9 cellular contexts compared by ENCODE assay signal in the genomic region with DNA sequence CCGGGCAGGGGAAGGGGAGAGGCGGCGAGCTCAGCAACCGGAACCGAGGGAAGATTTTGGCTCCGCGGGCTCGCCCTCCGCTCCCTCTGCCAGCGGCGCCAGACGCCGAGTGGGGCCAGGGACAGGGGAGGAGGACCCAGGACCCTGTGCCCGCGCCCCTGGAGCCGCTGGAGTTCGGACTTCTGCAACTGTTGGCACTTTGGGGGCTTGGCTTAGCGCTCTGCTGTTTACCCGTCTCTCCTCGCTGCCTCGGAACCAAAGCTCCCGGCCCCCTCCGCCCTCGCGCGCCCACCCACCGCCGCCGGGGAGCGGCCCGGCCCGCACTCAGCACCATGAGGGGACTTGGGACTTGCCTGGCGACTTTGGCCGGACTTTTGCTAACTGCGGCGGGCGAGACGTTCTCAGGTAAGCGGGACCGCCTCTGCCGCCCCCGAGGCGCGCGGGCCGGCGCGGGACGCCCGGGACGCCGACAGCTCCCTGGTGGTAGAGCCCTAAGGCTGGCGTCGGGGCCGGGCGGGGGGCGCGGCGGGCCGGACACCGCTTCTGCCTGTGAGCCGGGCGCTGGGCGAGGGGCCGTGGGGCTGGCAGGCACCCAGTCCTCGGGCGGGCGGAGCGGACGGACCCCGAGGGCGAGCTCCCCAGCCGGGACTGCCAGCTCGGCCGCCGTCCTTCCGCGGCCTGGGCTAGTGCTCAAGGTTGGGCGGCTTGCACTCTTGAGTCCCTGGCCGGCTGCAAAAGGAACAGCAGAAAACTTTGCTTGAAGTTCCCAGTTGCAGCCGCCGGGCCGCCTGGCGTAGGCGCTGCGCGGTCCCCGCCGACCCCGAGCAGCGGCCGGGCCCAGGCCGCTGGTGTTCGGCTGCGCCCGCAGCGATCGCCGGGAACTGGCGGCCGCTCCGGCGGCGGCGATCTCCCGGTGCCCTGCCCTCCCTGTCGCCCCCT. TPM values are rescaled to one million over a fixed set of nuclear protein-coding genes. Genes with fewer than 3 reads are reported as not detected.
A peak's percentile ranks its signal among the peaks of the same experiment; 100 is the strongest.
DNase-seq lines count a peak whose midpoint lies in the region; ATAC-seq, FAIRE-seq and TF ChIP-seq lines count a peak whose summit lies in the region.
"Had no signal": no experiment of that assay in that cellular context is flagged by ENCODE, and none has a peak within 500 bp of the region (broad histone marks: within the 10 kb centered on the region; RNA-seq: fewer than 3 reads in every experiment).

No MANE protein-coding gene starts in this region.

- peak; percentile 2 for ATAC-seq in HG03175 (IDR thresholded peaks at IDR 0.05; ENCODE audit: unreplicated experiment)

- H3K36me3 ChIP-seq in neural cell (ENCODE audit: insufficient read depth, low read length) = no peaks in the 10 kb centered on the region

- no peak for TF ChIP-seq RAD21 in neural cell (conservative IDR thresholded peaks at IDR 0.05)

- no peaks in the 10 kb centered on the region for H4K20me1 ChIP-seq in neural cell (ENCODE audit: insufficient read depth)

- DNase-seq in DMS 273 (lab: John Stamatoyannopoulos, UW; ENCODE audit: unreplicated experiment) (peak; percentile 67), DMS 273 treated with DMSO at 0.1 percent for 48 hours (lab: John Stamatoyannopoulos, UW) (no peak), frontal cortex (ENCODE audit: low spot score in 2 of 2) (peak; percentile 34 to 51), NCI-H446 (lab: John Stamatoyannopoulos, UW) (no peak)
- DNase-seq in activated naive CD4-positive, alpha-beta T cell treated with anti-CD3 and anti-CD28 coated beads, Interleukin-2, amount 50 U/mL, for 16 hours = peak; percentile 12
- no peak for DNase-seq in effector CD4-positive, alpha-beta T cell

- H3K27me3 ChIP-seq in neural cell (ENCODE audit: insufficient read depth, low read depth, low read length) = peaks cover 4% of the 10 kb centered on the region

- no peak for FAIRE-seq in frontal cortex (lab: Jason Lieb, UNC)

- H3F3A ChIP-seq in neural cell (ENCODE audit: insufficient read depth, low read length, poor library complexity, severe bottlenecking) = no peaks in the 10 kb centered on the region

- peak overlapping the region; percentile 56 for H3K9ac ChIP-seq in neural cell (ENCODE audit: low read length)

- no peaks in the 10 kb centered on the region for H3K9me2 ChIP-seq in neural cell (ENCODE audit: insufficient read depth, low read length)

- peak overlapping the region; percentile 79 for H3K4me3 ChIP-seq in neural cell (ENCODE audit: low read length)

- no peak overlapping the region for H3K4me2 ChIP-seq in neural cell (ENCODE audit: low read length)

- no peak overlapping the region for H3K27ac ChIP-seq in neural cell (ENCODE audit: low read length)
- H3K27ac ChIP-seq: 22Rv1 had no signal

- no peak overlapping the region for H2AFZ ChIP-seq in neural cell (ENCODE audit: low read depth, low read length)

- no peak for TF ChIP-seq CTCF in neural cell (IDR thresholded peaks at IDR 0.05; ENCODE audit: poor library complexity, severe bottlenecking)

- peaks cover 24% of the 10 kb centered on the region for H3K79me2 ChIP-seq in neural cell (replicated peaks; ENCODE audit: insufficient read depth, low read length)

- H3K9me3 ChIP-seq in neural cell (ENCODE audit: low read length) = no peaks in the 10 kb centered on the region

- TF ChIP-seq EP300 in neural cell (conservative IDR thresholded peaks at IDR 0.05; ENCODE audit: poor library complexity, severe bottlenecking) = no peak

TF ChIP-seq in neural cell, 6 proteins besides CTCF, POLR2A, EP300 and RAD21:
- no peak for TF ChIP-seq MXI1 (conservative IDR thresholded peaks at IDR 0.05; ENCODE audit: poor library complexity, severe bottlenecking)
- no peak for TF ChIP-seq POLR2AphosphoS5 (IDR thresholded peaks at IDR 0.05)
- TF ChIP-seq, protein P1, sequence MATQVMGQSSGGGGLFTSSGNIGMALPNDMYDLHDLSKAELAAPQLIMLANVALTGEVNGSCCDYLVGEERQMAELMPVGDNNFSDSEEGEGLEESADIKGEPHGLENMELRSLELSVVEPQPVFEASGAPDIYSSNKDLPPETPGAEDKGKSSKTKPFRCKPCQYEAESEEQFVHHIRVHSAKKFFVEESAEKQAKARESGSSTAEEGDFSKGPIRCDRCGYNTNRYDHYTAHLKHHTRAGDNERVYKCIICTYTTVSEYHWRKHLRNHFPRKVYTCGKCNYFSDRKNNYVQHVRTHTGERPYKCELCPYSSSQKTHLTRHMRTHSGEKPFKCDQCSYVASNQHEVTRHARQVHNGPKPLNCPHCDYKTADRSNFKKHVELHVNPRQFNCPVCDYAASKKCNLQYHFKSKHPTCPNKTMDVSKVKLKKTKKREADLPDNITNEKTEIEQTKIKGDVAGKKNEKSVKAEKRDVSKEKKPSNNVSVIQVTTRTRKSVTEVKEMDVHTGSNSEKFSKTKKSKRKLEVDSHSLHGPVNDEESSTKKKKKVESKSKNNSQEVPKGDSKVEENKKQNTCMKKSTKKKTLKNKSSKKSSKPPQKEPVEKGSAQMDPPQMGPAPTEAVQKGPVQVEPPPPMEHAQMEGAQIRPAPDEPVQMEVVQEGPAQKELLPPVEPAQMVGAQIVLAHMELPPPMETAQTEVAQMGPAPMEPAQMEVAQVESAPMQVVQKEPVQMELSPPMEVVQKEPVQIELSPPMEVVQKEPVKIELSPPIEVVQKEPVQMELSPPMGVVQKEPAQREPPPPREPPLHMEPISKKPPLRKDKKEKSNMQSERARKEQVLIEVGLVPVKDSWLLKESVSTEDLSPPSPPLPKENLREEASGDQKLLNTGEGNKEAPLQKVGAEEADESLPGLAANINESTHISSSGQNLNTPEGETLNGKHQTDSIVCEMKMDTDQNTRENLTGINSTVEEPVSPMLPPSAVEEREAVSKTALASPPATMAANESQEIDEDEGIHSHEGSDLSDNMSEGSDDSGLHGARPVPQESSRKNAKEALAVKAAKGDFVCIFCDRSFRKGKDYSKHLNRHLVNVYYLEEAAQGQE (IDR thresholded peaks at IDR 0.05; ENCODE audit: borderline replicate concordance) = no peak
- no peak for TF ChIP-seq TAF1 (IDR thresholded peaks at IDR 0.05; ENCODE audit: low read depth)
- no peak for TF ChIP-seq SMC3 (conservative IDR thresholded peaks at IDR 0.05; ENCODE audit: poor library complexity)
- no peak for TF ChIP-seq EZH2 (IDR thresholded peaks at IDR 0.05; ENCODE audit: borderline replicate concordance, insufficient read depth, low read length, poor library complexity, severe bottlenecking)

RNA-seq across cellular contexts. Expression of a gene that starts 0.6 kb away (rescaled TPM):
- 102 TPM for total RNA-seq in frontal cortex
- 114 and 126 TPM in 2 replicates for polyA plus RNA-seq in neural cell
- polyA minus RNA-seq in neural cell = 210 and 235 TPM in 2 replicates

Comparison
In these comparisons a context has a peak if more than half of its experiments do, and no peak if none do; other contexts are left out.
1. DNase-seq: peak in DMS 273 (single experiment), activated naive CD4-positive, alpha-beta T cell treated with anti-CD3 and anti-CD28 coated beads, Interleukin-2, amount 50 U/mL, for 16 hours (single experiment) and frontal cortex (2 of 2); none in DMS 273 treated with DMSO at 0.1 percent for 48 hours (single experiment), effector CD4-positive, alpha-beta T cell (single experiment) and NCI-H446 (0 of 2).